In the genomic region with DNA sequence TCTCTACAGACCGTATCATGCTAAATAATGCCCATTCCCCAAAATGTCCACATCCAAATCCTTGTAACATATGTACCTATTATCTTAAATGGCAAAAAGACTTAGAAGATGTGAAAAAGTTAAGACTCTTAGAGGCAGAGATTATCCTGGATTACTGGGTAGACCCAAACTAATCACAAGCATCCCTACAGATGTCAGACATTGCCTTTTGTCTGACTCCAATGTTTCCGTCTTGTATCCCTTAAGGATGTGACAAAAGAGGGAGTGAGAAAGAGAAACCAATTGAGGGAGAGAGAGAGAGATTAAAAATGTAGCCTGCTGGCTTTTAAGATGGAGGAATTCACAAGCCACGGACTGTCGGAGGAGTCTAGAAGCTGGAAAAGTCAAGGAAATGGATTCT, we compare ENCODE assay signal across 26 cellular contexts.
A peak's percentile ranks its signal among the peaks of the same experiment; 100 is the strongest.
DNase-seq lines count a peak whose midpoint lies in the region; ATAC-seq, FAIRE-seq and TF ChIP-seq lines count a peak whose summit lies in the region.
"Had no signal": no experiment of that assay in that cellular context is flagged by ENCODE, and none has a peak within 500 bp of the region (broad histone marks: within the 10 kb centered on the region; RNA-seq: fewer than 3 reads in every experiment).

No MANE protein-coding gene starts in this region.

- no peak overlapping the region for H3K4me2 ChIP-seq in neural progenitor cell
- H3K4me2 ChIP-seq: BLaER1 had no signal

- H3K4me3 ChIP-seq in neural progenitor cell, result no peak overlapping the region
- H3K4me3 ChIP-seq: BLaER1 had no signal

- H3K9ac ChIP-seq in neural progenitor cell, result no peak overlapping the region
- H3K9ac ChIP-seq: BLaER1 had no signal

- no peaks in the 10 kb centered on the region for H3K36me3 ChIP-seq in neural progenitor cell
- H3K36me3 ChIP-seq: BE2C, BLaER1 had no signal

- peaks cover 8% of the 10 kb centered on the region for H3F3A ChIP-seq in neural progenitor cell (ENCODE audit: low read depth)

- no peak overlapping the region for H2AFZ ChIP-seq in neural progenitor cell (replicated peaks)

- no peak overlapping the region for H3K27ac ChIP-seq in neural progenitor cell
- H3K27ac ChIP-seq: BLaER1 had no signal

- peak; percentile 99 for FAIRE-seq in D721Med (lab: Jason Lieb, UNC)
- FAIRE-seq: A204.1, G401.6, GM12891, GM19239 had no signal

- H3K4me1 ChIP-seq in neural progenitor cell, result no peaks in the 10 kb centered on the region
- H3K4me1 ChIP-seq: BE2C, BLaER1 had no signal

- H4K20me1 ChIP-seq in neural progenitor cell (ENCODE audit: low read depth), result no peaks in the 10 kb centered on the region
- H4K20me1 ChIP-seq: BLaER1 had no signal

- no peak for ATAC-seq in sciatic nerve
- ATAC-seq in stimulated activated naive B cell treated with anti-CD40 and anti-IgM and Interleukin-4, amounts not matched to agents 10 μg/mL and 1 μg/mL and 100 μg/mL, for 72 hours (replicated peaks), result no peak

- H3K79me2 ChIP-seq in neural progenitor cell (ENCODE audit: low read depth), result no peaks in the 10 kb centered on the region

- no peak for DNase-seq in D721Med (ENCODE audit: insufficient read length, low spot score)
- DNase-seq in NCI-H82 treated with DMSO at 0.1 percent for 48 hours (lab: John Stamatoyannopoulos, UW; ENCODE audit: unreplicated experiment), result peak; percentile 88
- peak; percentile 65 for DNase-seq in neural progenitor cell (ENCODE audit: low spot score)
- DNase-seq in sciatic nerve (ENCODE audit: low spot score), result no peak
- DNase-seq in glomerular visceral epithelial cell (ENCODE audit: extremely low spot score), result no peak
- no peak for DNase-seq in stimulated activated naive B cell treated with anti-CD40 and anti-IgM and Interleukin-4, amounts not matched to agents 10 μg/mL and 1 μg/mL and 100 μg/mL, for 72 hours
- DNase-seq: 8988T; ACHN; BE2C; C1 segment of cervical spinal cord; CD4-positive, alpha-beta memory T cell; CD4-positive, CD25-positive, alpha-beta regulatory T cell; CD8-positive, alpha-beta memory T cell; COR-L47; DMS 273 treated with DMSO at 0.1 percent for 48 hours; DMS153; DMS53; DMS79; DND-41; GF-D8 had no signal

- H3K9me3 ChIP-seq in neural progenitor cell (ENCODE audit: low read depth), result no peaks in the 10 kb centered on the region
- H3K9me3 ChIP-seq: BE2C, BLaER1 had no signal

- no peak for TF ChIP-seq CTCF in D721Med (IDR thresholded peaks at IDR 0.05; ENCODE audit: insufficient read depth, missing control alignments)
- TF ChIP-seq CTCF in neural progenitor cell (IDR thresholded peaks at IDR 0.05), result no peak

- no peaks in the 10 kb centered on the region for H3K27me3 ChIP-seq in neural progenitor cell
- H3K27me3 ChIP-seq: BE2C, BLaER1 had no signal

- H3K4me1 Mint-ChIP-seq in neural progenitor cell, result no peaks in the 10 kb centered on the region
- no peaks in the 10 kb centered on the region for H3K4me1 Mint-ChIP-seq in stimulated activated naive B cell treated with anti-CD40 and anti-IgM and Interleukin-4, amounts not matched to agents 10 μg/mL and 1 μg/mL and 100 μg/mL, for 72 hours
- H3K4me1 Mint-ChIP-seq: CD14-positive monocyte; CD4-positive, alpha-beta memory T cell; CD4-positive, CD25-positive, alpha-beta regulatory T cell; CD8-positive, alpha-beta memory T cell had no signal

- no peak overlapping the region for H3K27ac Mint-ChIP-seq in neural progenitor cell
- no peak overlapping the region for H3K27ac Mint-ChIP-seq in stimulated activated naive B cell treated with anti-CD40 and anti-IgM and Interleukin-4, amounts not matched to agents 10 μg/mL and 1 μg/mL and 100 μg/mL, for 72 hours
- H3K27ac Mint-ChIP-seq: CD14-positive monocyte; CD4-positive, alpha-beta memory T cell; CD4-positive, CD25-positive, alpha-beta regulatory T cell; CD8-positive, alpha-beta memory T cell had no signal

- H3K4me3 Mint-ChIP-seq in neural progenitor cell, result no peak overlapping the region
- H3K4me3 Mint-ChIP-seq in stimulated activated naive B cell treated with anti-CD40 and anti-IgM and Interleukin-4, amounts not matched to agents 10 μg/mL and 1 μg/mL and 100 μg/mL, for 72 hours, result no peak overlapping the region
- H3K4me3 Mint-ChIP-seq: CD14-positive monocyte; CD4-positive, CD25-positive, alpha-beta regulatory T cell; CD8-positive, alpha-beta memory T cell had no signal

- intact Hi-C loops in sciatic nerve (cut with DNase I), result no loop called here

- no peaks in the 10 kb centered on the region for H3K36me3 Mint-ChIP-seq in neural progenitor cell
- no peaks in the 10 kb centered on the region for H3K36me3 Mint-ChIP-seq in stimulated activated naive B cell treated with anti-CD40 and anti-IgM and Interleukin-4, amounts not matched to agents 10 μg/mL and 1 μg/mL and 100 μg/mL, for 72 hours
- H3K36me3 Mint-ChIP-seq: CD14-positive monocyte; CD4-positive, alpha-beta memory T cell; CD4-positive, CD25-positive, alpha-beta regulatory T cell; CD8-positive, alpha-beta memory T cell had no signal

- H3K9me3 Mint-ChIP-seq in neural progenitor cell, result no peaks in the 10 kb centered on the region
- peaks cover 0 to 7% of the 10 kb centered on the region in 2 donors for H3K9me3 Mint-ChIP-seq in stimulated activated naive B cell treated with anti-CD40 and anti-IgM and Interleukin-4, amounts not matched to agents 10 μg/mL and 1 μg/mL and 100 μg/mL, for 72 hours

- no peaks in the 10 kb centered on the region for H3K27me3 Mint-ChIP-seq in neural progenitor cell (ENCODE audit: insufficient read depth, low read depth)
- no peaks in the 10 kb centered on the region for H3K27me3 Mint-ChIP-seq in stimulated activated naive B cell treated with anti-CD40 and anti-IgM and Interleukin-4, amounts not matched to agents 10 μg/mL and 1 μg/mL and 100 μg/mL, for 72 hours
- H3K27me3 Mint-ChIP-seq: CD4-positive, alpha-beta memory T cell; CD4-positive, CD25-positive, alpha-beta regulatory T cell; CD8-positive, alpha-beta memory T cell had no signal

Comparison
In these comparisons a context has a peak if more than half of its experiments do, and no peak if none do; other contexts are left out.
1. DNase-seq: peak in NCI-H82 treated with DMSO at 0.1 percent for 48 hours (single experiment) and neural progenitor cell (single experiment); none in D721Med (single experiment), sciatic nerve (single experiment), glomerular visceral epithelial cell (single experiment) and stimulated activated naive B cell treated with anti-CD40 and anti-IgM and Interleukin-4, amounts not matched to agents 10 μg/mL and 1 μg/mL and 100 μg/mL, for 72 hours (single experiment).